In the genomic region with DNA sequence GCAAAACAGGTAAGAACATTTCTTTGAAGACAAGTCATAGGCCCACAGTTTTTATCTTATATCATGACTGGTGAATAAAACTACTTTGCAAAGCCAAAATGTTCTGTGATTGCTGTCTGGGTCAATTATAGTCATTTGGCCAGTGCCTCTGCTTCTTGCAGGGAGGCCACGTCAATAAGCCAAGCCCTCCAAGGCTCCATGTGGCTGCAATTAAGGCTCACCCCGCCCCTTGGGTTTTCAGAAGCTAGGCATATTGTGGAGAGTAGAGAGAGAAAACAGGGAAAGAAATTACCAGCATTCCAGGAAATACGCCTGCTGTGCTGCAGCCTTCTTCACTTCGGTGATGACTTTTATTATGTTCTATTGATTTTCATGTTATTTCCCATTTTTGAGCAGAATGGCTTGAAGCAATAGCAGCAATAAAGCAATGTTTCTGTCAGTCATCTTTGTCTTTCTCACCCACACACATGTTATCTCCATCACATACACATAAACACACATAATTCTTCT, we compare ENCODE assay signal across 15 cellular contexts.
"Had no signal": no experiment of that assay in that cellular context is flagged by ENCODE, and none has a peak within 500 bp of the region (broad histone marks: within the 10 kb centered on the region; RNA-seq: fewer than 3 reads in every experiment).

No MANE protein-coding gene starts in this region.

- H3K27me3 ChIP-seq: brain microvascular endothelial cell, esophagus muscularis mucosa, left lung, uterus had no signal

- H3K36me3 ChIP-seq: brain microvascular endothelial cell, esophagus muscularis mucosa, left lung, uterus had no signal

- H3K79me2 ChIP-seq: parathyroid adenoma had no signal

- H3K4me3 ChIP-seq: dorsolateral prefrontal cortex, esophagus muscularis mucosa, left lung, skin epidermis, uterus had no signal

- DNase-seq: activated CD4-positive, alpha-beta memory T cell treated with anti-CD3 and anti-CD28 coated beads for 36 hours; activated effector memory CD4-positive, alpha-beta T cell treated with anti-CD3 and anti-CD28 coated beads, Interleukin-2, amount 50 U/mL, for 16 hours; activated T-cell treated with anti-CD3 and anti-CD28 coated beads, Interleukin-2, amount 50 U/mL, for 4 hours; brain microvascular endothelial cell; cerebellar nuclear complex; dorsolateral prefrontal cortex; foreskin fibroblast; left lung; T1000; uterus had no signal

- H3K27ac ChIP-seq: brain microvascular endothelial cell, dorsolateral prefrontal cortex, esophagus muscularis mucosa, left lung, parathyroid adenoma, skin epidermis, uterus, VCaP had no signal

- H3K9me3 ChIP-seq: esophagus muscularis mucosa, left lung, uterus had no signal

- H3K4me1 ChIP-seq: esophagus muscularis mucosa, left lung, parathyroid adenoma, uterus had no signal

- H3K9ac ChIP-seq: parathyroid adenoma had no signal

- H2AFZ ChIP-seq: parathyroid adenoma had no signal

- FAIRE-seq: keratinocyte had no signal

- ATAC-seq: activated T-cell treated with anti-CD3 and anti-CD28 coated beads, Interleukin-2, amount 50 U/mL, for 4 hours; left lung had no signal
